14 cellular contexts compared by ENCODE assay signal in the genomic region with DNA sequence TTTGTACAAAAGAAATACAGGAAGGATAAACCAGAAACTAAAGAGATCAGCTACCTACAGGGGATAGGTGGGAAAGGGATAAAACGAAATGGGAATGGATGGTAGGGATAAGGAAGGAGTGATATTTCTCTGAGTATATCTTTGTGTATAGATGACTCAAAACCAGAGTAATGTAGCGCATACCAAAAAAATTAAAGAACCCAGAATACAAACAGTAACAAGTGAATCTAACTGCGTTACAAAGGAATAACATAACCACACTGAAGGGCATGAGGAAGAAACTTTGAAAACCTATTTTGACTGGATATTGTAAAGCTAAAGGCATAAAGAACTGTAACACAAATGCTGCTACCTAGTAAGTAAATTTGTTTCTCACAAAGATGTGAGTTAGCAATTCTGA.
"Had no signal": no experiment of that assay in that cellular context is flagged by ENCODE, and none has a peak within 500 bp of the region (broad histone marks: within the 10 kb centered on the region; RNA-seq: fewer than 3 reads in every experiment).

No MANE protein-coding gene starts in this region.

- H3K4me3 Mint-ChIP-seq: activated CD4-positive, alpha-beta memory T cell treated with anti-CD3 and anti-CD28 coated beads for 36 hours; neural crest cell had no signal

- ATAC-seq: body of pancreas, foreskin keratinocyte, left colon had no signal

- H3K36me3 ChIP-seq: esophagus squamous epithelium, stomach, thoracic aorta had no signal

- H3K27ac Mint-ChIP-seq: activated CD4-positive, alpha-beta memory T cell treated with anti-CD3 and anti-CD28 coated beads for 36 hours had no signal

- H3K27me3 Mint-ChIP-seq: activated CD4-positive, alpha-beta memory T cell treated with anti-CD3 and anti-CD28 coated beads for 36 hours had no signal

- DNase-seq: activated CD4-positive, alpha-beta memory T cell treated with anti-CD3 and anti-CD28 coated beads for 36 hours; activated naive CD4-positive, alpha-beta T cell; activated T-cell treated with anti-CD3 and anti-CD28 coated beads, Interleukin-2, amount 50 U/mL, for 48 hours; body of pancreas; esophagus squamous epithelium; foreskin keratinocyte; left colon; retina; stomach; SW 1271; T-helper 9 cell had no signal

- H3K9me3 Mint-ChIP-seq: activated CD4-positive, alpha-beta memory T cell treated with anti-CD3 and anti-CD28 coated beads for 36 hours; neural crest cell had no signal

- H3K36me3 Mint-ChIP-seq: activated CD4-positive, alpha-beta memory T cell treated with anti-CD3 and anti-CD28 coated beads for 36 hours had no signal

- H3K4me1 ChIP-seq: parathyroid adenoma had no signal

- H3K27ac ChIP-seq: body of pancreas, esophagus squamous epithelium, foreskin keratinocyte, parathyroid adenoma, stomach, thoracic aorta had no signal

- H3K4me3 ChIP-seq: body of pancreas, esophagus squamous epithelium, stomach, thoracic aorta had no signal

- H3K27me3 ChIP-seq: body of pancreas, esophagus squamous epithelium, foreskin keratinocyte, stomach had no signal

- H3K9me3 ChIP-seq: body of pancreas, esophagus squamous epithelium, stomach, thoracic aorta had no signal
